In the genomic region with DNA sequence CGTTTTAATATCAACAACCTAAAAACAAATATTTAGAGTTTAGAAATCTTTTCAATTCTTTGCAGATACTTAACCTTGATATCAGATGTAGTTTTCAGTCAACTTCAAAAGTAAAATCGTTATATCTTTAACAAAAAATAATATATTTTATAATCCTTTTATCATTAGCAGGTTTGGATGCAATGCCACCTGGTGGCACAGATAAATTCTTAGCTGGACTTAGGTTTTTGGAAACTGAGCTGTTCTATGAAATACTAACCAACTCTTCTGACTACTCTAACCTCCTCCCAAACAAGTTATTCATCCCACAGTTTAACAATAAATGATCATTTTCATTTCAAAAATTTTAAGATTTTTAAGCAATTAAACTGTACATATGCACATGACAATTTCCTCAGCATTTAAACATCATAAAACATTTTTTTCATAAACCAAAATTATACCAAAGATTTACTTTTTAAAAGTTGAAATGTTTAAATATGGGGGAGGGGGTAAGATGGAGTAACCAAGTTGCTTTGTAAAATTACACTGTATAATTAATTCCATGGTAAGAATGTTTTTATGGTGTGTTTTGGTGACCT, we compare ENCODE assay signal across 9 cellular contexts. TPM values are rescaled to one million over a fixed set of nuclear protein-coding genes. Genes with fewer than 3 reads are reported as not detected.
DNase-seq lines count a peak whose midpoint lies in the region; ATAC-seq and TF ChIP-seq lines count a peak whose summit lies in the region.
"Had no signal": no experiment of that assay in that cellular context is flagged by ENCODE, and none has a peak within 500 bp of the region (broad histone marks: within the 10 kb centered on the region; RNA-seq: fewer than 3 reads in every experiment).

No MANE protein-coding gene starts in this region.

- peaks cover 28% of the 10 kb centered on the region for H3K4me1 Mint-ChIP-seq in nephron

- H3K4me3 Mint-ChIP-seq in nephron, result no peak overlapping the region

- H3K27ac ChIP-seq in body of pancreas (no peak overlapping the region), stomach (no peak overlapping the region)

- DNase-seq in DMS53 treated with DMSO at 0.1 percent for 48 hours (lab: John Stamatoyannopoulos, UW; ENCODE audit: unreplicated experiment) (peak; percentile 23), LoVo (ENCODE audit: low spot score) (peak; percentile 70), body of pancreas (peak in 2 of 4 donors; percentile 4 to 19), stomach (no peak), epidermal melanocyte (ENCODE audit: insufficient read length, low spot score) (no peak)

- no peaks in the 10 kb centered on the region for H3K36me3 Mint-ChIP-seq in nephron (ENCODE audit: low read depth)
- H3K36me3 Mint-ChIP-seq: activated naive CD4-positive, alpha-beta T cell treated with anti-CD3 and anti-CD28 coated beads, Interleukin-2, amount 50 U/mL, for 72 hours had no signal

- no peak for ATAC-seq in body of pancreas
- no peak for ATAC-seq in HG02840 (IDR thresholded peaks at IDR 0.05; ENCODE audit: low FRiP score, unreplicated experiment)
- no peak for ATAC-seq in HG03280 (IDR thresholded peaks at IDR 0.05; ENCODE audit: unreplicated experiment)
- ATAC-seq: activated naive CD4-positive, alpha-beta T cell treated with anti-CD3 and anti-CD28 coated beads, Interleukin-2, amount 50 U/mL, for 72 hours had no signal

- no peaks in the 10 kb centered on the region for H3K9me3 Mint-ChIP-seq in nephron
- H3K9me3 Mint-ChIP-seq: activated naive CD4-positive, alpha-beta T cell treated with anti-CD3 and anti-CD28 coated beads, Interleukin-2, amount 50 U/mL, for 72 hours had no signal

- TF ChIP-seq POLR2A in body of pancreas (IDR thresholded peaks at IDR 0.05) (no peak), stomach (IDR thresholded peaks at IDR 0.05) (no peak)

- no peaks in the 10 kb centered on the region for H3K27me3 Mint-ChIP-seq in nephron (ENCODE audit: low read depth)

- TF ChIP-seq CTCF in body of pancreas (IDR thresholded peaks at IDR 0.05) (peak in 5 of 7 experiments; percentile 25 to 45 (median 43)), nephron (IDR thresholded peaks at IDR 0.05; ENCODE audit: unreplicated experiment in 3 of 3) (peak; percentile 46 to 65 (median 51)), stomach (IDR thresholded peaks at IDR 0.05) (peak in 1 of 7 experiments; percentile 28)

- H3K4me1 ChIP-seq in body of pancreas (no peaks in the 10 kb centered on the region), stomach (peaks cover 0 to 6% (median 1%) of the 10 kb centered on the region in 4 donors)

- H3K27me3 ChIP-seq in body of pancreas (no peaks in the 10 kb centered on the region), stomach (no peaks in the 10 kb centered on the region)

- intact Hi-C loops in body of pancreas (cut with DNase I) (no loop called here), stomach (cut with DNase I; ENCODE audit: low total_unique reads) (no loop called here)

- H3K9me3 ChIP-seq in body of pancreas (no peaks in the 10 kb centered on the region), stomach (no peaks in the 10 kb centered on the region)

- peak overlapping the region; percentile 60 to 88 (median 61) for H3K27ac Mint-ChIP-seq in nephron
- H3K27ac Mint-ChIP-seq: activated naive CD4-positive, alpha-beta T cell treated with anti-CD3 and anti-CD28 coated beads, Interleukin-2, amount 50 U/mL, for 72 hours had no signal

- no peaks in the 10 kb centered on the region for H3K36me3 ChIP-seq in body of pancreas (replicated peaks in 1 of 2; ENCODE audit: insufficient read depth in 1 of 2, low read depth in 2 of 2)
- H3K36me3 ChIP-seq in stomach, result no peaks in the 10 kb centered on the region

- WGBS in body of pancreas, 2 donors, result 13 to 17% methylated on average over 2 of the region's 2 CpGs
- WGBS in stomach, 5 donors, result 18 to 38% (median 21%) methylated on average over 2 of the region's 2 CpGs

- TF ChIP-seq EP300 in stomach (IDR thresholded peaks at IDR 0.05), result no peak

- H3K4me3 ChIP-seq in body of pancreas, result no peak overlapping the region
- no peak overlapping the region for H3K4me3 ChIP-seq in stomach

RNA-seq across cellular contexts. Expression of gene HIBADH, which starts 56.9 kb away (rescaled TPM):
- 10 to 100 TPM; 22.1 to 31.0 TPM for total RNA-seq in body of pancreas
- total RNA-seq in stomach, result 10 to 100 TPM; 17.5 to 65.2 (median 48.7) TPM
- polyA plus RNA-seq in stomach, result 10 to 100 TPM; 19.8 to 45.3 (median 44.8) TPM

Comparison
In these comparisons a context has a peak if more than half of its experiments do, and no peak if none do; other contexts are left out.
1. DNase-seq: peak in DMS53 treated with DMSO at 0.1 percent for 48 hours (single experiment) and LoVo (single experiment); none in stomach (single experiment) and epidermal melanocyte (single experiment).